ENCODE assay signal across 20 cellular contexts in the genomic region with DNA sequence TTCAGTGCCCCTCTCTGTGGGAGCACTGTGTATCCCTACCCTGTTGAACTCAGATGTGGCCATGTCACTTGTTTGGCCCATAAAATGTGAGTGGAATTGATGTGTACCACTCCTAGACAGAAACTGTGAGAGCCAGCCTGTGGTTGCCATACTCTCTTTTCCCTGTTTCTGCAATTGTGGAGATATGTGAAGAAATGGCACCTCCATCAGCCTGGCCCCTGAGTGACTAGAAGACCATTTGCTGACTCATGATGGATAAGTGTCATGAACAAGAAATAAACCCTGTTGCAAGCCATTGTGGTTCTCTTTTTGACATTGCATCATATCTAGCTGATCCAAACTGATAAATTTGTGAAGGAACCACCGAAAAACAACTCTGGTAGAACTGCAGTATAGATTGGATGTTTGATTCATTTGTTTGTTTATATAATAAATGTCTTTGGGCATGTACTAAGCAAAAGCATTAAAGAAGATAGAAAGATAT.
DNase-seq lines count a peak whose midpoint lies in the region; ATAC-seq and TF ChIP-seq lines count a peak whose summit lies in the region.
"Had no signal": no experiment of that assay in that cellular context is flagged by ENCODE, and none has a peak within 500 bp of the region (broad histone marks: within the 10 kb centered on the region; RNA-seq: fewer than 3 reads in every experiment).

No MANE protein-coding gene starts in this region.

- H3K4ac ChIP-seq in mesenchymal stem cell (ENCODE audit: low read depth in 1 of 2, low read length in 2 of 2), result no peak overlapping the region

- H2BK12ac ChIP-seq in mesenchymal stem cell (ENCODE audit: low read length in 2 of 2), result no peak overlapping the region

- CTCF ChIA-PET in WTC11 (lab: Charles Lee), result no interaction called here

- H3K27me3 ChIP-seq in mesenchymal stem cell (ENCODE audit: control insufficient read depth in 1 of 2, insufficient read depth in 1 of 2, low read length in 2 of 2), result no peaks in the 10 kb centered on the region
- H3K27me3 ChIP-seq: ascending aorta, BLaER1, esophagus squamous epithelium, vagina had no signal

- peaks cover 6% of the 10 kb centered on the region; the same call in 1 of the 2 replicates for H3K9me3 Mint-ChIP-seq in WTC11
- no peaks in the 10 kb centered on the region for H3K9me3 Mint-ChIP-seq in naive thymus-derived CD8-positive, alpha-beta T cell

- H3K27ac Mint-ChIP-seq in WTC11, result no peak overlapping the region
- no peak overlapping the region for H3K27ac Mint-ChIP-seq in naive thymus-derived CD8-positive, alpha-beta T cell
- H3K27ac Mint-ChIP-seq in T-helper 17 cell, result no peak overlapping the region
- H3K27ac Mint-ChIP-seq: activated T-helper 2 cell treated with anti-CD3 and anti-CD28 coated beads, Interferon-gamma antibody, Interleukin-2, Interleukin-4, amounts not matched to agents 10 μg/mL and 5 μg/mL and 100 μg/mL, durations not matched to agents 14 hours and 24 hours and 36 hours had no signal

- POLR2A ChIA-PET in WTC11 (lab: Charles Lee), result no interaction called here
- POLR2A ChIA-PET in naive thymus-derived CD8-positive, alpha-beta T cell (lab: Charles Lee), result no interaction called here

- no peaks in the 10 kb centered on the region for H3K79me1 ChIP-seq in mesenchymal stem cell (replicated peaks; ENCODE audit: low read length, poor library complexity, severe bottlenecking)

- H2BK120ac ChIP-seq in mesenchymal stem cell (ENCODE audit: low read depth, low read length), result no peak overlapping the region

- no peak for TF ChIP-seq CTCF in WTC11 (IDR thresholded peaks at IDR 0.05)

- H3K4me1 ChIP-seq in mesenchymal stem cell (ENCODE audit: control insufficient read depth, insufficient read depth, low read depth, low read length), result no peaks in the 10 kb centered on the region
- H3K4me1 ChIP-seq: ascending aorta, BLaER1, esophagus squamous epithelium, parathyroid adenoma, vagina had no signal

- no peak overlapping the region for H3K14ac ChIP-seq in mesenchymal stem cell (ENCODE audit: low read length in 2 of 2)

- no peaks in the 10 kb centered on the region for H3K36me3 ChIP-seq in mesenchymal stem cell (ENCODE audit: control insufficient read depth in 1 of 2, insufficient read depth in 2 of 2, low read depth in 1 of 2, low read length in 2 of 2)
- H3K36me3 ChIP-seq: ascending aorta, BLaER1, esophagus squamous epithelium, vagina had no signal

- H4K91ac ChIP-seq in mesenchymal stem cell (ENCODE audit: low read length), result no peak overlapping the region

- ATAC-seq in WTC11, result no peak
- no peak for ATAC-seq in naive thymus-derived CD8-positive, alpha-beta T cell
- no peak for ATAC-seq in T-helper 17 cell
- no peak for ATAC-seq in HG03342 (IDR thresholded peaks at IDR 0.05; ENCODE audit: unreplicated experiment)
- ATAC-seq: HCT116 had no signal

- H3K4me3 ChIP-seq in mesenchymal stem cell (ENCODE audit: insufficient read depth in 1 of 2, low read depth in 1 of 2, low read length in 2 of 2), result no peak overlapping the region
- H3K4me3 ChIP-seq: ascending aorta, BLaER1, esophagus squamous epithelium, vagina had no signal

- no peak overlapping the region for H2AK5ac ChIP-seq in mesenchymal stem cell (ENCODE audit: low read length, severe bottlenecking)

- WGBS in mesenchymal stem cell, result 86% methylated on average over 1 of the region's 1 CpG

- no peak overlapping the region for H4K8ac ChIP-seq in mesenchymal stem cell (ENCODE audit: low read length)

- no peak overlapping the region for H3K18ac ChIP-seq in mesenchymal stem cell (ENCODE audit: low read depth in 1 of 2, low read length in 2 of 2)

- H2BK15ac ChIP-seq in mesenchymal stem cell (ENCODE audit: low read depth, poor library complexity, severe bottlenecking), result no peak overlapping the region

- DNase-seq in H4 (ENCODE audit: low spot score), result peak; percentile 19
- DNase-seq in NOMO-1 (lab: John Stamatoyannopoulos, UW; ENCODE audit: unreplicated experiment in 2 of 2), result peak; percentile 81 to 97
- no peak for DNase-seq in WTC11 (ENCODE audit: low spot score)
- DNase-seq in mesenchymal stem cell, result peak; percentile 46
- no peak for DNase-seq in naive thymus-derived CD8-positive, alpha-beta T cell
- DNase-seq in T-helper 17 cell, result no peak
- DNase-seq: activated CD4-positive, alpha-beta T cell treated with anti-CD3 and anti-CD28 coated beads, Interleukin-2, amount 50 U/mL, for 48 hours; cortex of kidney; DND-41; esophagus squamous epithelium; NCI-H187 treated with DMSO at 0.1 percent for 48 hours; NCI-H510A treated with DMSO at 0.1 percent for 48 hours; stimulated activated naive CD4-positive, alpha-beta T cell treated with Interleukin-2 at 50 U/mL for 16 hours had no signal

- H3K9me3 ChIP-seq in mesenchymal stem cell (ENCODE audit: control insufficient read depth, low read length) (no peaks in the 10 kb centered on the region), T-helper 17 cell (ENCODE audit: control insufficient read depth, low read length, poor library complexity, severe bottlenecking) (no peaks in the 10 kb centered on the region)
- H3K9me3 ChIP-seq: ascending aorta, BLaER1, esophagus squamous epithelium, vagina had no signal

- no peak overlapping the region for H3K4me2 ChIP-seq in mesenchymal stem cell (ENCODE audit: low read length, poor library complexity, severe bottlenecking)
- H3K4me2 ChIP-seq: BLaER1 had no signal

- peaks cover 2% of the 10 kb centered on the region; the same call in 1 of the 2 replicates for H3K4me1 Mint-ChIP-seq in WTC11
- H3K4me1 Mint-ChIP-seq in naive thymus-derived CD8-positive, alpha-beta T cell, result no peaks in the 10 kb centered on the region
- peaks cover 6% of the 10 kb centered on the region for H3K4me1 Mint-ChIP-seq in T-helper 17 cell

- H3K4me3 Mint-ChIP-seq in WTC11 (no peak overlapping the region), T-helper 17 cell (no peak overlapping the region)
- H3K4me3 Mint-ChIP-seq in naive thymus-derived CD8-positive, alpha-beta T cell, result no peak overlapping the region

- H3K27me3 Mint-ChIP-seq in WTC11 (ENCODE audit: low read depth) (no peaks in the 10 kb centered on the region), T-helper 17 cell (peaks cover 6% of the 10 kb centered on the region)
- H3K27me3 Mint-ChIP-seq in naive thymus-derived CD8-positive, alpha-beta T cell, result no peaks in the 10 kb centered on the region

- no peak overlapping the region for H3K23ac ChIP-seq in mesenchymal stem cell (ENCODE audit: low read length in 2 of 2)

- H2AFZ ChIP-seq in mesenchymal stem cell (ENCODE audit: low read depth, low read length), result no peak overlapping the region
- H2AFZ ChIP-seq: parathyroid adenoma had no signal

- H2BK5ac ChIP-seq in mesenchymal stem cell (ENCODE audit: low read depth, low read length, poor library complexity, severe bottlenecking), result no peak overlapping the region

- H3K27ac ChIP-seq in mesenchymal stem cell (ENCODE audit: low read length, poor library complexity, severe bottlenecking), result no peak overlapping the region
- H3K27ac ChIP-seq: ascending aorta, BLaER1, esophagus squamous epithelium, parathyroid adenoma, vagina had no signal

- H3K9ac ChIP-seq in mesenchymal stem cell (ENCODE audit: low read length), result no peak overlapping the region
- H3K9ac ChIP-seq: BLaER1, parathyroid adenoma had no signal

- H3K36me3 Mint-ChIP-seq in WTC11 (no peaks in the 10 kb centered on the region), T-helper 17 cell (ENCODE audit: low read depth) (no peaks in the 10 kb centered on the region)
- H3K36me3 Mint-ChIP-seq in naive thymus-derived CD8-positive, alpha-beta T cell, result no peaks in the 10 kb centered on the region

TF ChIP-seq in WTC11, 78 proteins besides CTCF, POLR2A, EP300 and RAD21 (continues in another document):
- TF ChIP-seq, protein P1, sequence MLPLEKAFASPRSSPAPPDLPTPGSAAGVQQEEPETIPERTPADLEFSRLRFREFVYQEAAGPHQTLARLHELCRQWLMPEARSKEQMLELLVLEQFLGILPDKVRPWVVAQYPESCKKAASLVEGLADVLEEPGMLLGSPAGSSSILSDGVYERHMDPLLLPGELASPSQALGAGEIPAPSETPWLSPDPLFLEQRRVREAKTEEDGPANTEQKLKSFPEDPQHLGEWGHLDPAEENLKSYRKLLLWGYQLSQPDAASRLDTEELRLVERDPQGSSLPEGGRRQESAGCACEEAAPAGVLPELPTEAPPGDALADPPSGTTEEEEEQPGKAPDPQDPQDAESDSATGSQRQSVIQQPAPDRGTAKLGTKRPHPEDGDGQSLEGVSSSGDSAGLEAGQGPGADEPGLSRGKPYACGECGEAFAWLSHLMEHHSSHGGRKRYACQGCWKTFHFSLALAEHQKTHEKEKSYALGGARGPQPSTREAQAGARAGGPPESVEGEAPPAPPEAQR (CRISPR knock-in tag; IDR thresholded peaks at IDR 0.05), result no peak
- TF ChIP-seq EMX1 (CRISPR knock-in tag; IDR thresholded peaks at IDR 0.05) (no peak), MYBL2 (CRISPR knock-in tag; IDR thresholded peaks at IDR 0.05) (no peak), CREB1 (CRISPR knock-in tag; IDR thresholded peaks at IDR 0.05) (no peak)
- TF ChIP-seq, protein P2, sequence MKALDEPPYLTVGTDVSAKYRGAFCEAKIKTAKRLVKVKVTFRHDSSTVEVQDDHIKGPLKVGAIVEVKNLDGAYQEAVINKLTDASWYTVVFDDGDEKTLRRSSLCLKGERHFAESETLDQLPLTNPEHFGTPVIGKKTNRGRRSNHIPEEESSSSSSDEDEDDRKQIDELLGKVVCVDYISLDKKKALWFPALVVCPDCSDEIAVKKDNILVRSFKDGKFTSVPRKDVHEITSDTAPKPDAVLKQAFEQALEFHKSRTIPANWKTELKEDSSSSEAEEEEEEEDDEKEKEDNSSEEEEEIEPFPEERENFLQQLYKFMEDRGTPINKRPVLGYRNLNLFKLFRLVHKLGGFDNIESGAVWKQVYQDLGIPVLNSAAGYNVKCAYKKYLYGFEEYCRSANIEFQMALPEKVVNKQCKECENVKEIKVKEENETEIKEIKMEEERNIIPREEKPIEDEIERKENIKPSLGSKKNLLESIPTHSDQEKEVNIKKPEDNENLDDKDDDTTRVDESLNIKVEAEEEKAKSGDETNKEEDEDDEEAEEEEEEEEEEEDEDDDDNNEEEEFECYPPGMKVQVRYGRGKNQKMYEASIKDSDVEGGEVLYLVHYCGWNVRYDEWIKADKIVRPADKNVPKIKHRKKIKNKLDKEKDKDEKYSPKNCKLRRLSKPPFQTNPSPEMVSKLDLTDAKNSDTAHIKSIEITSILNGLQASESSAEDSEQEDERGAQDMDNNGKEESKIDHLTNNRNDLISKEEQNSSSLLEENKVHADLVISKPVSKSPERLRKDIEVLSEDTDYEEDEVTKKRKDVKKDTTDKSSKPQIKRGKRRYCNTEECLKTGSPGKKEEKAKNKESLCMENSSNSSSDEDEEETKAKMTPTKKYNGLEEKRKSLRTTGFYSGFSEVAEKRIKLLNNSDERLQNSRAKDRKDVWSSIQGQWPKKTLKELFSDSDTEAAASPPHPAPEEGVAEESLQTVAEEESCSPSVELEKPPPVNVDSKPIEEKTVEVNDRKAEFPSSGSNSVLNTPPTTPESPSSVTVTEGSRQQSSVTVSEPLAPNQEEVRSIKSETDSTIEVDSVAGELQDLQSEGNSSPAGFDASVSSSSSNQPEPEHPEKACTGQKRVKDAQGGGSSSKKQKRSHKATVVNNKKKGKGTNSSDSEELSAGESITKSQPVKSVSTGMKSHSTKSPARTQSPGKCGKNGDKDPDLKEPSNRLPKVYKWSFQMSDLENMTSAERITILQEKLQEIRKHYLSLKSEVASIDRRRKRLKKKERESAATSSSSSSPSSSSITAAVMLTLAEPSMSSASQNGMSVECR (CRISPR knock-in tag; IDR thresholded peaks at IDR 0.05; ENCODE audit: borderline replicate concordance), result no peak

Comparison
In these comparisons a context has a peak if more than half of its experiments do, and no peak if none do; other contexts are left out.
1. DNase-seq: peak in H4 (single experiment), NOMO-1 (2 of 2) and mesenchymal stem cell (single experiment); none in WTC11 (single experiment), naive thymus-derived CD8-positive, alpha-beta T cell (0 of 10) and T-helper 17 cell (0 of 3).